In genomic region chr13:107210216-107211010, GRCh38 we compare ENCODE assay signal across 9 cellular contexts.
DNase-seq lines count a peak whose midpoint lies in the region; ATAC-seq and TF ChIP-seq lines count a peak whose summit lies in the region.
"Had no signal": no experiment of that assay in that cellular context is flagged by ENCODE, and none has a peak within 500 bp of the region (broad histone marks: within the 10 kb centered on the region; RNA-seq: fewer than 3 reads in every experiment).

No MANE protein-coding gene starts in this region.

- ATAC-seq in GM18907 (IDR thresholded peaks at IDR 0.05; ENCODE audit: unreplicated experiment) (no peak), HG03460 (IDR thresholded peaks at IDR 0.05; ENCODE audit: unreplicated experiment) (no peak)

- peak overlapping the region; percentile 3 for H3K27ac ChIP-seq in temporal lobe (ENCODE audit: low read depth, low read length)
- H3K27ac ChIP-seq: esophagus squamous epithelium had no signal

- DNase-seq in LHCN-M2 (ENCODE audit: low read depth) = peak; percentile 21
- DNase-seq in NCI-H69 (lab: John Stamatoyannopoulos, UW) = peak; percentile 85
- DNase-seq in fibroblast of the aortic adventitia (ENCODE audit: low read depth) = peak; percentile 26
- DNase-seq in putamen (ENCODE audit: low spot score) = no peak
- DNase-seq: esophagus squamous epithelium had no signal

- peak overlapping the region; percentile 14 for H3K4me3 ChIP-seq in fibroblast of the aortic adventitia (ENCODE audit: low read depth, low read length)
- H3K4me3 ChIP-seq: K562 had no signal

- no peak for TF ChIP-seq CTCF in fibroblast of the aortic adventitia (IDR thresholded peaks at IDR 0.05; ENCODE audit: insufficient read depth, low read length)
